ENCODE assay signal across 9 cellular contexts in genomic region chr18:63292844-63293683, GRCh38. TPM values are rescaled to one million over a fixed set of nuclear protein-coding genes. Genes with fewer than 3 reads are reported as not detected.
DNase-seq lines count a peak whose midpoint lies in the region; ATAC-seq and TF ChIP-seq lines count a peak whose summit lies in the region.
"Had no signal": no experiment of that assay in that cellular context is flagged by ENCODE, and none has a peak within 500 bp of the region (broad histone marks: within the 10 kb centered on the region; RNA-seq: fewer than 3 reads in every experiment).

No MANE protein-coding gene starts in this region.

- no peaks in the 10 kb centered on the region for H3K9me3 Mint-ChIP-seq in activated T-cell treated with anti-CD3 and anti-CD28 coated beads, Interleukin-2, amount 50 U/mL, for 24 hours
- no peaks in the 10 kb centered on the region for H3K9me3 Mint-ChIP-seq in stimulated activated naive CD8-positive, alpha-beta T cell treated with anti-CD3 and anti-CD28 coated beads, Interleukin-15, Interleukin-2, amounts not matched to agents 100 ng/mL and 50 ng/mL, for 24 hours
- H3K9me3 Mint-ChIP-seq in osteocyte (ENCODE audit: unreplicated experiment): no peaks in the 10 kb centered on the region
- H3K9me3 Mint-ChIP-seq: neural crest cell had no signal

- no peaks in the 10 kb centered on the region for H3K27me3 Mint-ChIP-seq in activated T-cell treated with anti-CD3 and anti-CD28 coated beads, Interleukin-2, amount 50 U/mL, for 24 hours
- no peaks in the 10 kb centered on the region for H3K27me3 Mint-ChIP-seq in stimulated activated naive CD8-positive, alpha-beta T cell treated with anti-CD3 and anti-CD28 coated beads, Interleukin-15, Interleukin-2, amounts not matched to agents 100 ng/mL and 50 ng/mL, for 24 hours
- no peaks in the 10 kb centered on the region for H3K27me3 Mint-ChIP-seq in osteocyte (ENCODE audit: unreplicated experiment)

- H3K36me3 Mint-ChIP-seq in activated T-cell treated with anti-CD3 and anti-CD28 coated beads, Interleukin-2, amount 50 U/mL, for 24 hours (ENCODE audit: low read depth): peaks cover 76% of the 10 kb centered on the region
- peaks cover 63% of the 10 kb centered on the region for H3K36me3 Mint-ChIP-seq in stimulated activated naive CD8-positive, alpha-beta T cell treated with anti-CD3 and anti-CD28 coated beads, Interleukin-15, Interleukin-2, amounts not matched to agents 100 ng/mL and 50 ng/mL, for 24 hours (ENCODE audit: low read depth)
- H3K36me3 Mint-ChIP-seq in osteocyte (ENCODE audit: unreplicated experiment): no peaks in the 10 kb centered on the region

- no peak for TF ChIP-seq CTCF in osteocyte (IDR thresholded peaks at IDR 0.05)

- peak overlapping the region; percentile 19 for H3K4me3 Mint-ChIP-seq in activated T-cell treated with anti-CD3 and anti-CD28 coated beads, Interleukin-2, amount 50 U/mL, for 24 hours
- peak overlapping the region; percentile 57 for H3K4me3 Mint-ChIP-seq in stimulated activated naive CD8-positive, alpha-beta T cell treated with anti-CD3 and anti-CD28 coated beads, Interleukin-15, Interleukin-2, amounts not matched to agents 100 ng/mL and 50 ng/mL, for 24 hours
- no peak overlapping the region for H3K4me3 Mint-ChIP-seq in osteocyte (ENCODE audit: unreplicated experiment)
- H3K4me3 Mint-ChIP-seq: neural crest cell had no signal

- ATAC-seq in HG03039 (IDR thresholded peaks at IDR 0.05; ENCODE audit: unreplicated experiment): peak; percentile 43

- peaks cover 63% of the 10 kb centered on the region for H3K4me1 Mint-ChIP-seq in activated T-cell treated with anti-CD3 and anti-CD28 coated beads, Interleukin-2, amount 50 U/mL, for 24 hours (ENCODE audit: low read depth)
- peaks cover 21% of the 10 kb centered on the region for H3K4me1 Mint-ChIP-seq in stimulated activated naive CD8-positive, alpha-beta T cell treated with anti-CD3 and anti-CD28 coated beads, Interleukin-15, Interleukin-2, amounts not matched to agents 100 ng/mL and 50 ng/mL, for 24 hours (ENCODE audit: low read depth)
- no peaks in the 10 kb centered on the region for H3K4me1 Mint-ChIP-seq in osteocyte (ENCODE audit: unreplicated experiment)

- H3K27ac Mint-ChIP-seq in activated T-cell treated with anti-CD3 and anti-CD28 coated beads, Interleukin-2, amount 50 U/mL, for 24 hours: peak overlapping the region; percentile 89
- peak overlapping the region; percentile 93 for H3K27ac Mint-ChIP-seq in stimulated activated naive CD8-positive, alpha-beta T cell treated with anti-CD3 and anti-CD28 coated beads, Interleukin-15, Interleukin-2, amounts not matched to agents 100 ng/mL and 50 ng/mL, for 24 hours
- H3K27ac Mint-ChIP-seq in osteocyte (ENCODE audit: unreplicated experiment): no peak overlapping the region

- peak; percentile 33 for DNase-seq in activated gamma-delta T cell treated with Interleukin-2 at 50 U/mL for 16 hours
- no peak for DNase-seq in activated gamma-delta T cell (lab: John Stamatoyannopoulos, UW)
- no peak for DNase-seq in activated T-cell treated with anti-CD3 and anti-CD28 coated beads, Interleukin-2, amount 50 U/mL, for 24 hours
- DNase-seq in ecto neural progenitor cell (ENCODE audit: low spot score): no peak
- no peak for DNase-seq in mesenteric fat pad (ENCODE audit: low spot score)
- no peak for DNase-seq in osteocyte (ENCODE audit: extremely low spot score, unreplicated experiment)

RNA-seq across cellular contexts. Expression of gene BCL2, which starts 26.5 kb away (rescaled TPM):
- 58.7 TPM for total RNA-seq in mesenteric fat pad
- total RNA-seq in osteocyte: 2.5 and 3.2 TPM in 2 replicates

Comparison
In these comparisons a context has a peak if more than half of its experiments do, and no peak if none do; other contexts are left out.
1. RNA of gene BCL2, which starts 26.5 kb away (total RNA-seq): 58.7 TPM in mesenteric fat pad (single experiment); 2.5 to 3.2 TPM in osteocyte; every median in the first group is over 10 times any median in the second.